In genomic region chr15:98628216-98628615, GRCh38 we compare ENCODE assay signal across 28 cellular contexts.
"Had no signal": no experiment of that assay in that cellular context is flagged by ENCODE, and none has a peak within 500 bp of the region (broad histone marks: within the 10 kb centered on the region; RNA-seq: fewer than 3 reads in every experiment).

No MANE protein-coding gene starts in this region.

- H3K4me3 ChIP-seq: gastrocnemius medialis, mucosa of descending colon, right atrium auricular region, smooth muscle cell, suprapubic skin, transverse colon, upper lobe of right lung, uterus had no signal

- ATAC-seq: esophagus mucosa; gastrocnemius medialis; left lobe of liver; mucosa of descending colon; natural killer cell treated with Interleukin-12 subunit alpha and Interleukin-12 subunit beta and Interleukin-15 and Interleukin-18, amount 100 ng/mL, for 72 hours; sciatic nerve; stimulated activated naive CD8-positive, alpha-beta T cell treated with anti-CD3 and anti-CD28 coated beads, Interleukin-15, amount 100 ng/mL, for 72 hours; upper lobe of right lung had no signal

- H3K4me2 ChIP-seq: smooth muscle cell had no signal

- H3K4me1 ChIP-seq: gastrocnemius medialis, parathyroid adenoma, right atrium auricular region, suprapubic skin, transverse colon, upper lobe of right lung, uterus had no signal

- H3K27ac ChIP-seq: epithelial cell of prostate, gastrocnemius medialis, neutrophil, parathyroid adenoma, right atrium auricular region, suprapubic skin, transverse colon, upper lobe of right lung, uterus had no signal

- H2AFZ ChIP-seq: parathyroid adenoma had no signal

- FAIRE-seq: colon, kidney had no signal

- DNase-seq: effector CD8-positive, alpha-beta T cell; endodermal cell; gastrocnemius medialis; head of caudate nucleus; kidney; mesenchymal stem cell; mucosa of descending colon; naive B cell; stimulated activated CD4-positive, alpha-beta T cell treated with anti-CD3 and anti-CD28 coated beads, Interleukin-12 subunit alpha, Interleukin-12 subunit beta, amount 100 ng/mL, for 4 hours; stimulated activated CD4-positive, alpha-beta T cell treated with anti-CD3 and anti-CD28 coated beads, Interleukin-1b, Interleukin-23, amount 100 ng/mL, for 48 hours; stimulated activated CD4-positive, alpha-beta T cell treated with anti-CD3 and anti-CD28 coated beads, Interleukin-4, amount 100 ng/mL, for 1 hour; stimulated activated CD8-positive, alpha-beta memory T cell treated with anti-CD3 and anti-CD28 coated beads, Interleukin-4, amount 100 ng/mL, for 48 hours; stimulated activated naive CD4-positive, alpha-beta T cell; stimulated activated naive CD8-positive, alpha-beta T cell treated with anti-CD3 and anti-CD28 coated beads, Interleukin-15, amount 100 ng/mL, for 72 hours; transverse colon; upper lobe of right lung; uterus had no signal

- H3K79me2 ChIP-seq: parathyroid adenoma had no signal

- H3K27me3 ChIP-seq: right atrium auricular region had no signal

- H3K36me3 ChIP-seq: gastrocnemius medialis, neutrophil, right atrium auricular region, suprapubic skin, transverse colon, upper lobe of right lung, uterus had no signal

- H3K9ac ChIP-seq: parathyroid adenoma had no signal

- H3K9me3 ChIP-seq: gastrocnemius medialis, mucosa of descending colon, neutrophil, right atrium auricular region, suprapubic skin, transverse colon, upper lobe of right lung, uterus had no signal
